8 cellular contexts compared by ENCODE assay signal in the genomic region with DNA sequence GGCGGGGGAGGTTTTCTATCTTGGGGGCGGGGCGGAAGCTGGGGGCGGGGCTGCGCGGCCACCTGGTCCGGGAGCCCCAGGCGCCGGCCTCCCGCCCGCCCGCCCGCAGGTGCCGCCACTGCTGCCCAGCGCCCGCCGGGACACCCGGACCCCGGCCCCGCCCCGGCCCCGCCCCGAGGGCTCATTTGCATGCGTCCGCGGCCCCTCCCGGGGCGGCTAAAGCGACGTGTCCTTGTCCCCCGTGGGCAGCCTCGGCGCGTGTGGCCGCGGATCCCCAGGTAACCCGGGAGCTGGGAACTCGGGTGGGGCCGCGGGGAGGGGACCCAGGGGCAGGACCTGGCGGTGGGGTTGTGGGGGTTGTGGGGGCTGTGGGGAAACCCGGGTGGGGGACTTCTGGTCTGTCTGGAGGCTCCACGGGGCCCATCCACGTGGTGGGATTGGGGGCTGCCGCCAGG. TPM values are rescaled to one million over a fixed set of nuclear protein-coding genes. Genes with fewer than 3 reads are reported as not detected.
A peak's percentile ranks its signal among the peaks of the same experiment; 100 is the strongest.
DNase-seq lines count a peak whose midpoint lies in the region; ATAC-seq and TF ChIP-seq lines count a peak whose summit lies in the region.

A gene (plus strand): TSS at position 219 of the 455 bp plus-strand sequence. CDS start 871 bp downstream, outside the sequence.

- H3K27me3 Mint-ChIP-seq in central memory CD8-positive, alpha-beta T cell: no peaks in the 10 kb centered on the region
- peaks cover 14% of the 10 kb centered on the region for H3K27me3 Mint-ChIP-seq in memory B cell

- H3K4me1 Mint-ChIP-seq in central memory CD8-positive, alpha-beta T cell: no peaks in the 10 kb centered on the region
- H3K4me1 Mint-ChIP-seq in memory B cell: peaks cover 11% of the 10 kb centered on the region

- peaks cover 10% of the 10 kb centered on the region for H3K36me3 Mint-ChIP-seq in central memory CD8-positive, alpha-beta T cell (ENCODE audit: insufficient read depth)
- peaks cover 17% of the 10 kb centered on the region for H3K36me3 Mint-ChIP-seq in memory B cell

- H3K4me3 ChIP-seq in OCI-LY1 (ENCODE audit: low read depth, low read length, poor library complexity, severe bottlenecking): peak within 1 kb of the TSS; percentile 38
- H3K4me3 ChIP-seq in upper lobe of right lung: peak within 1 kb of the TSS; percentile 30

- H3K4me3 Mint-ChIP-seq in central memory CD8-positive, alpha-beta T cell: peak within 1 kb of the TSS; percentile 52
- H3K4me3 Mint-ChIP-seq in memory B cell: peak within 1 kb of the TSS; percentile 59

- H3K27me3 ChIP-seq in OCI-LY1 (ENCODE audit: insufficient read depth, low read length): peaks cover 12% of the 10 kb centered on the region; the same call in 1 of the 2 replicates
- no peaks in the 10 kb centered on the region for H3K27me3 ChIP-seq in upper lobe of right lung

- no peaks in the 10 kb centered on the region for H3K9me3 Mint-ChIP-seq in central memory CD8-positive, alpha-beta T cell
- H3K9me3 Mint-ChIP-seq in memory B cell: no peaks in the 10 kb centered on the region

- no peak within 1 kb of the TSS for H2AFZ ChIP-seq in OCI-LY1 (ENCODE audit: low read length)

- intact Hi-C loops in upper lobe of right lung (cut with DNase I): no loop called here

- peaks cover 2% of the 10 kb centered on the region; the same call in 1 of the 2 replicates for H4K20me1 ChIP-seq in OCI-LY1 (ENCODE audit: insufficient read depth, low read length)

- no peak within 1 kb of the TSS for H3K27ac ChIP-seq in OCI-LY1 (ENCODE audit: low read depth, low read length, poor library complexity, severe bottlenecking)
- no peak within 1 kb of the TSS for H3K27ac ChIP-seq in upper lobe of right lung

- H3K9me3 ChIP-seq in OCI-LY1 (ENCODE audit: low read length) (no peaks in the 10 kb centered on the region), upper lobe of right lung (no peaks in the 10 kb centered on the region)

- TF ChIP-seq POLR2A in GM18505 (IDR thresholded peaks at IDR 0.05; ENCODE audit: borderline replicate concordance, extremely low read depth, insufficient read depth, insufficient read length): no peak

- H3F3A ChIP-seq in OCI-LY1 (ENCODE audit: insufficient read depth, low read length): 0 out of 2 replicates have a peak, but pooled peaks cover 3% of the 10 kb centered on the region

- peaks cover 16% of the 10 kb centered on the region for H3K36me3 ChIP-seq in OCI-LY1 (ENCODE audit: insufficient read depth, low read length)
- peaks cover 18% of the 10 kb centered on the region for H3K36me3 ChIP-seq in upper lobe of right lung

- ATAC-seq in GM18502 (IDR thresholded peaks at IDR 0.05; ENCODE audit: poor library complexity, unreplicated experiment) (peak; percentile 67), memory B cell (ENCODE audit: low read depth) (peak; percentile 34), upper lobe of right lung (peak; percentile 68), GM18505 (IDR thresholded peaks at IDR 0.05; ENCODE audit: unreplicated experiment) (no peak)
- ATAC-seq in central memory CD8-positive, alpha-beta T cell (replicated peaks; ENCODE audit: extremely low read depth, poor library complexity, severe bottlenecking): no peak

- H3K9me2 ChIP-seq in OCI-LY1 (ENCODE audit: low read depth, low read length): no peaks in the 10 kb centered on the region

- peaks cover 5% of the 10 kb centered on the region for H3K4me1 ChIP-seq in OCI-LY1 (ENCODE audit: insufficient read depth, low read length, severe bottlenecking)
- no peaks in the 10 kb centered on the region for H3K4me1 ChIP-seq in upper lobe of right lung

- H3K9ac ChIP-seq in OCI-LY1 (ENCODE audit: low read length): no peak within 1 kb of the TSS

- H3K27ac Mint-ChIP-seq in central memory CD8-positive, alpha-beta T cell (ENCODE audit: low read depth): no peak within 1 kb of the TSS
- no peak within 1 kb of the TSS for H3K27ac Mint-ChIP-seq in memory B cell

- peak; percentile 89 for DNase-seq in 8988T
- no peak for DNase-seq in central memory CD8-positive, alpha-beta T cell (ENCODE audit: low spot score in 2 of 2)
- DNase-seq in memory B cell (ENCODE audit: low spot score in 2 of 2): no peak
- peak; percentile 83 for DNase-seq in upper lobe of right lung
- no peak for DNase-seq in cerebellum (ENCODE audit: low spot score)

- H3K4me2 ChIP-seq in OCI-LY1 (ENCODE audit: low read length): peak within 1 kb of the TSS; percentile 39; the same call in 1 of the 2 replicates

- TF ChIP-seq CTCF in OCI-LY1 (IDR thresholded peaks at IDR 0.05; ENCODE audit: low read length): no peak
- TF ChIP-seq CTCF in upper lobe of right lung (IDR thresholded peaks at IDR 0.05): no peak

- H3K79me2 ChIP-seq in OCI-LY1 (ENCODE audit: insufficient read depth, low read length): no peaks in the 10 kb centered on the region

RNA-seq across cellular contexts. Expression of the gene that starts here (rescaled TPM):
- total RNA-seq in upper lobe of right lung: 0.81 TPM
- total RNA-seq in cerebellum: 5.4 TPM

Comparison
In these comparisons a context has a peak if more than half of its experiments do, and no peak if none do; other contexts are left out.
1. Peak in DNase-seq, ATAC-seq and H3K4me3 ChIP-seq in upper lobe of right lung; RNA of the gene not detected or under 1 TPM.
2. ATAC-seq: peak in GM18502 (single experiment) and memory B cell (single experiment); none in central memory CD8-positive, alpha-beta T cell (single experiment) and GM18505 (single experiment).